In genomic region chr19:39307233-39307821, GRCh38 we compare ENCODE assay signal across 11 cellular contexts. TPM values are rescaled to one million over a fixed set of nuclear protein-coding genes. Genes with fewer than 3 reads are reported as not detected.
DNase-seq lines count a peak whose midpoint lies in the region; ATAC-seq and TF ChIP-seq lines count a peak whose summit lies in the region.
"Had no signal": no experiment of that assay in that cellular context is flagged by ENCODE, and none has a peak within 500 bp of the region (broad histone marks: within the 10 kb centered on the region; RNA-seq: fewer than 3 reads in every experiment).

No MANE protein-coding gene starts in this region.

- POLR2A ChIA-PET in MCF 10A (lab: Yijun Ruan, JAX): no interaction called here

- ATAC-seq in lower lobe of right lung (peak; percentile 88 to 94), GM18520 (IDR thresholded peaks at IDR 0.05; ENCODE audit: unreplicated experiment) (no peak)

- no peaks in the 10 kb centered on the region for H3K9me3 ChIP-seq in breast epithelium
- H3K9me3 ChIP-seq in ectodermal cell (ENCODE audit: control insufficient read depth, low read length): no peaks in the 10 kb centered on the region
- no peaks in the 10 kb centered on the region for H3K9me3 ChIP-seq in lower lobe of right lung
- H3K9me3 ChIP-seq in vagina: no peaks in the 10 kb centered on the region
- H3K9me3 ChIP-seq: ascending aorta had no signal

- no TSS peak for BruUV-seq in MCF 10A (replicated peaks; lab: Mats Ljungman, UMichigan)

- peak overlapping the region in 2 of 3 donors; percentile 30 to 38 for H3K4me3 ChIP-seq in breast epithelium
- H3K4me3 ChIP-seq in ectodermal cell (ENCODE audit: insufficient read depth, low read depth, low read length): peak overlapping the region; percentile 50
- H3K4me3 ChIP-seq in lower lobe of right lung: peak overlapping the region; percentile 34
- peak overlapping the region; percentile 9 to 16 for H3K4me3 ChIP-seq in vagina

- H3K4me1 Mint-ChIP-seq in MCF 10A (ENCODE audit: insufficient read depth, unreplicated experiment): peaks cover 6% of the 10 kb centered on the region

- DNase-seq in breast epithelium (ENCODE audit: low spot score in 2 of 2): no peak
- no peak for DNase-seq in MCF 10A (ENCODE audit: unreplicated experiment)
- DNase-seq in lower lobe of right lung: peak; percentile 64
- no peak for DNase-seq in vagina (ENCODE audit: extremely low spot score in 2 of 2)
- DNase-seq in NCI-H1092 (lab: John Stamatoyannopoulos, UW): no peak
- DNase-seq in MV-4-11 (lab: John Stamatoyannopoulos, UW): no peak
- DNase-seq: NCI-H1694 treated with DMSO at 0.1 percent for 48 hours had no signal

- no peaks in the 10 kb centered on the region for H3K4me1 ChIP-seq in breast epithelium
- H3K4me1 ChIP-seq in ectodermal cell (ENCODE audit: control insufficient read depth, insufficient read depth, low read length): peaks cover 10% of the 10 kb centered on the region
- no peaks in the 10 kb centered on the region for H3K4me1 ChIP-seq in lower lobe of right lung
- H3K4me1 ChIP-seq in vagina: peaks cover 19% of the 10 kb centered on the region
- H3K4me1 ChIP-seq: ascending aorta had no signal

- intact Hi-C loops in breast epithelium (cut with DNase I; ENCODE audit: low total_unique reads) (no loop called here), MCF 10A (cut with micrococcal nuclease) (no loop called here), lower lobe of right lung (cut with DNase I) (no loop called here), vagina (cut with DNase I) (no loop called here)

- H3K9me3 Mint-ChIP-seq in MCF 10A (ENCODE audit: unreplicated experiment): no peaks in the 10 kb centered on the region

- TF ChIP-seq CTCF in breast epithelium (IDR thresholded peaks at IDR 0.05) (no peak), MCF 10A (IDR thresholded peaks at IDR 0.05; ENCODE audit: unreplicated experiment) (no peak), lower lobe of right lung (IDR thresholded peaks at IDR 0.05) (no peak), vagina (IDR thresholded peaks at IDR 0.05) (no peak)

- TF ChIP-seq POLR2A in breast epithelium (IDR thresholded peaks at IDR 0.05) (no peak), vagina (IDR thresholded peaks at IDR 0.05) (no peak)

- H3K27me3 ChIP-seq in breast epithelium (peaks cover 0 to 24% of the 10 kb centered on the region in 2 donors), ectodermal cell (ENCODE audit: control insufficient read depth, insufficient read depth, low read length, poor library complexity, severe bottlenecking) (peaks cover 48% of the 10 kb centered on the region), lower lobe of right lung (ENCODE audit: low read depth) (peaks cover 20% of the 10 kb centered on the region), vagina (peaks cover 8% of the 10 kb centered on the region)

- CTCF ChIA-PET in MCF 10A (lab: Yijun Ruan, JAX): no interaction called here

- H3K27me3 Mint-ChIP-seq in MCF 10A (ENCODE audit: insufficient read depth, unreplicated experiment): peaks cover 43% of the 10 kb centered on the region

- 1 to 2% methylated on average over 62 of the region's 62 CpGs for WGBS in ectodermal cell, 2 experiments

- H3K4me3 Mint-ChIP-seq in MCF 10A (ENCODE audit: unreplicated experiment): no peak overlapping the region

- H3K36me3 ChIP-seq in breast epithelium (no peaks in the 10 kb centered on the region), ectodermal cell (ENCODE audit: control insufficient read depth, insufficient read depth, low read length) (no peaks in the 10 kb centered on the region), lower lobe of right lung (no peaks in the 10 kb centered on the region), vagina (no peaks in the 10 kb centered on the region)
- H3K36me3 ChIP-seq: ascending aorta had no signal

- H3K27ac ChIP-seq in breast epithelium: no peak overlapping the region
- H3K27ac ChIP-seq in ectodermal cell (ENCODE audit: insufficient read depth, low read depth, low read length, poor library complexity, severe bottlenecking): no peak overlapping the region
- H3K27ac ChIP-seq in lower lobe of right lung: no peak overlapping the region
- no peak overlapping the region for H3K27ac ChIP-seq in vagina
- H3K27ac ChIP-seq: ascending aorta had no signal

- H3K36me3 Mint-ChIP-seq in MCF 10A (ENCODE audit: insufficient read depth, unreplicated experiment): no peaks in the 10 kb centered on the region

- H3K27ac Mint-ChIP-seq in MCF 10A (ENCODE audit: low read depth, unreplicated experiment): no peak overlapping the region

RNA-seq across cellular contexts. Expression of gene IFNL1, which starts 11.1 kb away (rescaled TPM):
- not detected for total RNA-seq in breast epithelium
- total RNA-seq in MCF 10A (2022): not detected in 2 replicates
- not detected for polyA plus RNA-seq in ectodermal cell (2013, experiment 1 of 4)
- polyA plus RNA-seq in ectodermal cell (2013, experiment 2 of 4): not detected
- not detected for polyA plus RNA-seq in ectodermal cell (2013, experiment 3 of 4)
- polyA plus RNA-seq in ectodermal cell (2013, experiment 4 of 4): not detected
- not detected for total RNA-seq in lower lobe of right lung
- not detected for total RNA-seq in vagina
- total RNA-seq: ascending aorta, lung microvascular endothelial cell had no signal

RNA-seq across cellular contexts. Expression of gene LRFN1, which starts 13.3 kb away (rescaled TPM):
- total RNA-seq in breast epithelium (under 1 TPM; 0.16 to 0.66 (median 0.59) TPM), MCF 10A (2022) (0.16 TPM in 1 of 2 replicates, not detected in the other), lower lobe of right lung (2.1 TPM), vagina (3.9 TPM)
- 5.3 TPM for polyA plus RNA-seq in ectodermal cell (2013, experiment 1 of 4)
- polyA plus RNA-seq in ectodermal cell (2013, experiment 2 of 4): 6.9 TPM
- 5.9 TPM for polyA plus RNA-seq in ectodermal cell (2013, experiment 3 of 4)
- 6.9 TPM for polyA plus RNA-seq in ectodermal cell (2013, experiment 4 of 4)
- total RNA-seq: ascending aorta had no signal

RNA-seq across cellular contexts. Expression of gene GMFG, which starts 28.5 kb away (rescaled TPM):
- total RNA-seq in breast epithelium (10 to 100 TPM; 21.7 to 47.5 (median 26.6) TPM), MCF 10A (2022) (not detected in 2 replicates), lower lobe of right lung (149 TPM), vagina (7.1 TPM)
- polyA plus RNA-seq in ectodermal cell (2013, experiment 1 of 4): 1.2 TPM
- not detected for polyA plus RNA-seq in ectodermal cell (2013, experiment 2 of 4)
- polyA plus RNA-seq in ectodermal cell (2013, experiment 3 of 4): 1.0 TPM
- 0.61 TPM for polyA plus RNA-seq in ectodermal cell (2013, experiment 4 of 4)

RNA-seq across cellular contexts. Expression of gene SAMD4B, which starts 34.9 kb away (rescaled TPM):
- total RNA-seq in breast epithelium (10 to 100 TPM; 57.4 to 65.2 (median 59.7) TPM), MCF 10A (2022) (65.4 and 94.2 TPM in 2 replicates), lower lobe of right lung (74.4 TPM), vagina (128 TPM)
- polyA plus RNA-seq in ectodermal cell (2013, experiment 1 of 4): 159 TPM
- 153 TPM for polyA plus RNA-seq in ectodermal cell (2013, experiment 2 of 4)
- polyA plus RNA-seq in ectodermal cell (2013, experiment 3 of 4): 126 TPM
- polyA plus RNA-seq in ectodermal cell (2013, experiment 4 of 4): 135 TPM

RNA-seq across cellular contexts. Expression of gene IFNL2, which starts 39.1 kb away (rescaled TPM):
- total RNA-seq in breast epithelium (not detected), MCF 10A (2022) (not detected in 2 replicates), lower lobe of right lung (not detected), vagina (not detected)
- polyA plus RNA-seq in ectodermal cell (2013, experiment 1 of 4): not detected
- polyA plus RNA-seq in ectodermal cell (2013, experiment 2 of 4): not detected
- not detected for polyA plus RNA-seq in ectodermal cell (2013, experiment 3 of 4)
- polyA plus RNA-seq in ectodermal cell (2013, experiment 4 of 4): not detected
- total RNA-seq: ascending aorta, lung microvascular endothelial cell had no signal
